In genomic region chr21:6468308-6468707, GRCh38 we compare ENCODE assay signal across 5 cellular contexts.
A peak's percentile ranks its signal among the peaks of the same experiment; 100 is the strongest.
DNase-seq lines count a peak whose midpoint lies in the region; ATAC-seq and TF ChIP-seq lines count a peak whose summit lies in the region.
"Not testable (repeated sequence)": the region's sequence is repeated elsewhere in the genome, so short reads cannot be mapped to it uniquely, and the experiment has no call there.

No MANE protein-coding gene starts in this region.

- not testable (repeated sequence) for TF ChIP-seq CTCF in activated B cell treated with CpG ODN at 0.5 μM for 24 hours (IDR thresholded peaks at IDR 0.05); gastroesophageal sphincter (IDR thresholded peaks at IDR 0.05); left lung (IDR thresholded peaks at IDR 0.05)

- CTCF ChIA-PET in activated B cell treated with CpG ODN at 0.5 μM for 24 hours (lab: Charles Lee), result not testable (repeated sequence)

- not testable (repeated sequence) for H3K9me3 ChIP-seq in gastroesophageal sphincter, left lung

- not testable (repeated sequence) for H3K4me1 Mint-ChIP-seq in activated B cell treated with CpG ODN at 0.5 μM for 24 hours

- not testable (repeated sequence) for DNase-seq in activated B cell treated with CpG ODN at 0.5 μM for 24 hours
- DNase-seq in activated effector memory CD4-positive, alpha-beta T cell treated with anti-CD3 and anti-CD28 coated beads, Interleukin-2, amount 50 U/mL, for 16 hours, result peak; percentile 4
- DNase-seq in left lung, result peak in 1 of 2 donors; percentile 7
- DNase-seq in stimulated activated CD4-positive, alpha-beta T cell treated with anti-CD3 and anti-CD28 coated beads, Interleukin-15, amount 100 ng/mL, for 24 hours, result peak; percentile 0

- not testable (repeated sequence) for H3K4me3 ChIP-seq in gastroesophageal sphincter, left lung

- H3K4me1 ChIP-seq in gastroesophageal sphincter, left lung: not testable (repeated sequence)

- H3K27ac Mint-ChIP-seq in activated B cell treated with CpG ODN at 0.5 μM for 24 hours, result not testable (repeated sequence)

- not testable (repeated sequence) for H3K27me3 Mint-ChIP-seq in activated B cell treated with CpG ODN at 0.5 μM for 24 hours

- not testable (repeated sequence) for H3K27ac ChIP-seq in gastroesophageal sphincter, left lung

- H3K36me3 ChIP-seq in gastroesophageal sphincter, left lung: not testable (repeated sequence)

- not testable (repeated sequence) for H3K36me3 Mint-ChIP-seq in activated B cell treated with CpG ODN at 0.5 μM for 24 hours (ENCODE audit: low read depth)

- TF ChIP-seq POLR2A in gastroesophageal sphincter (IDR thresholded peaks at IDR 0.05), result not testable (repeated sequence)

- intact Hi-C loops in activated B cell treated with CpG ODN at 0.5 μM for 24 hours (cut with micrococcal nuclease); left lung (cut with DNase I): not testable (repeated sequence)

- TF ChIP-seq EP300 in gastroesophageal sphincter (IDR thresholded peaks at IDR 0.05), result not testable (repeated sequence)

- H3K9me3 Mint-ChIP-seq in activated B cell treated with CpG ODN at 0.5 μM for 24 hours, result not testable (repeated sequence)

- H3K4me3 Mint-ChIP-seq in activated B cell treated with CpG ODN at 0.5 μM for 24 hours, result not testable (repeated sequence)

- POLR2A ChIA-PET in activated B cell treated with CpG ODN at 0.5 μM for 24 hours (lab: Charles Lee), result not testable (repeated sequence)

- ATAC-seq in activated B cell treated with CpG ODN at 0.5 μM for 24 hours (ENCODE audit: low read depth), result peak; percentile 29
- ATAC-seq in gastroesophageal sphincter, result peak; percentile 37
- ATAC-seq in left lung, result peak; percentile 13

- no CpG with 5 or more reads among the region's 27 CpGs for WGBS in gastroesophageal sphincter (ENCODE audit: low coverage in 1 of 2), 2 donors

- H3K27me3 ChIP-seq in gastroesophageal sphincter, left lung: not testable (repeated sequence)
